26 cellular contexts compared by ENCODE assay signal in the genomic region with DNA sequence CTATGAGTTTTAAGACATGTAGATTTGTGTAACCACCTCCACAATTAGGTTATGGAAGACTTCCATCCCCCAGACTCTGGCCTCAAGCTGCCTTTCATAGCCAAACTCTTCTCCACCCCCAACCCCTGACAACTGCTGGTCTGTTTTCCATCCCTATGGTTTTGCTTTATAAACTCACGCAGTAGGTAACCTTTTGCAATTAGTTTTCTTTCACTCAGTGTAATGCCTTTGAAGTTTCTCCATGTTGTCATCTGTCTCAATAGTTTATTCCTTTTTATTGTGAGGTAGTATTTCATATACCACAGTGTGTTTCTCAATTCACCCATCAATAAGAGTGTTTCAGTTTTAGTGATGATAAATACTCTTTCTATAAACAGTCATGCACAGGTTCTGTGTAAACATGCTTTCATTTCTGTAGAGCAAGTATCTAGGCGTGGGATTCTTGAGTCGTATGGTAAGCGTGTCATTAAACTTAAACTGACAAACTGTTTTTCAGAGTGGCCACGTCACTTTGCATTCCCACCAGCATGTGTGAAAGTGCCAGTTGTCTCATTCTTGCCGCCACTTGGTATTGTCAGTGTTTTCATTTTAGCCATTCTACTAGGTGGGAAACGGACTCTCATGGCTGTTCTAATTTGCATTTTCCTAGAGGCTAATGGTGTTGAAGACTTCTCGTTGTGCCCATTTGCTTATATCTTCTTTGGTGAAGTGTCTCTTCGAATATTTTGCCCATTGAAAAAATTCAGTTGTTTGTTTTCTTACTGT. TPM values are rescaled to one million over a fixed set of nuclear protein-coding genes. Genes with fewer than 3 reads are reported as not detected.
DNase-seq lines count a peak whose midpoint lies in the region; ATAC-seq, FAIRE-seq and TF ChIP-seq lines count a peak whose summit lies in the region.
"Had no signal": no experiment of that assay in that cellular context is flagged by ENCODE, and none has a peak within 500 bp of the region (broad histone marks: within the 10 kb centered on the region; RNA-seq: fewer than 3 reads in every experiment).

No MANE protein-coding gene starts in this region.

- H3K4me3 Mint-ChIP-seq in activated CD4-positive, alpha-beta T cell treated with anti-CD3 and anti-CD28 coated beads for 36 hours = no peak overlapping the region
- H3K4me3 Mint-ChIP-seq: CD14-positive monocyte, H9, HFFc6 had no signal

- no peaks in the 10 kb centered on the region for H3K9me2 ChIP-seq in hepatocyte (replicated peaks; ENCODE audit: insufficient read depth)

- no peak for TF ChIP-seq RAD21 in K562 (CRISPR knock-in tag; conservative IDR thresholded peaks at IDR 0.05 in 1 of 2, IDR thresholded peaks at IDR 0.05 in 1 of 2)

- no peaks in the 10 kb centered on the region for H3K36me3 Mint-ChIP-seq in activated CD4-positive, alpha-beta T cell treated with anti-CD3 and anti-CD28 coated beads for 36 hours (ENCODE audit: low read depth)
- H3K36me3 Mint-ChIP-seq: CD14-positive monocyte had no signal

- H3K36me3 ChIP-seq in K562 (ENCODE audit: control insufficient read depth, insufficient read depth, low read length) = no peaks in the 10 kb centered on the region
- H3K36me3 ChIP-seq in hepatocyte (replicated peaks; ENCODE audit: insufficient read depth, low read depth) = no peaks in the 10 kb centered on the region

- H3K9me1 ChIP-seq in K562 (ENCODE audit: control insufficient read depth, insufficient read depth, low read length) = no peaks in the 10 kb centered on the region

- in situ Hi-C loops in K562 (cut with MboI) = no loop called here

- FAIRE-seq in K562 (lab: Jason Lieb, UNC) = no peak
- FAIRE-seq: HTR-8/SVneo had no signal

- H4K20me1 ChIP-seq in K562 (replicated peaks; ENCODE audit: control insufficient read depth, insufficient read depth, low read length) (no peaks in the 10 kb centered on the region), hepatocyte (ENCODE audit: insufficient read depth, poor library complexity, severe bottlenecking) (no peaks in the 10 kb centered on the region)

- H3K9me3 Mint-ChIP-seq in activated CD4-positive, alpha-beta T cell treated with anti-CD3 and anti-CD28 coated beads for 36 hours (ENCODE audit: low read depth) = no peaks in the 10 kb centered on the region

- TF ChIP-seq CTCF in GM12865 (IDR thresholded peaks at IDR 0.05; ENCODE audit: insufficient read depth, low read depth, low read length, missing control alignments) (no peak), K562 (IDR thresholded peaks at IDR 0.05 in 2 of 3, conservative IDR thresholded peaks at IDR 0.05 in 1 of 3; ENCODE audit: insufficient read depth in 2 of 3, low read depth in 1 of 3, low read length in 3 of 3) (no peak), hepatocyte (IDR thresholded peaks at IDR 0.05; ENCODE audit: poor library complexity) (no peak)

- intact Hi-C loops in activated CD4-positive, alpha-beta T cell treated with anti-CD3 and anti-CD28 coated beads for 36 hours (cut with DNase I, micrococcal nuclease) = no loop called here
- intact Hi-C loops in K562 (cut with micrococcal nuclease) = no loop called here

- WGBS in K562 (ENCODE audit: insufficient coverage, low coverage, missing lambda C conversion rate) = 0% methylated on average over 9 of the region's 9 CpGs
- 94% methylated on average over 9 of the region's 9 CpGs for WGBS in hepatocyte (ENCODE audit: low lambda C conversion rate, missing lambda C conversion rate)

- H3K4me1 ChIP-seq in K562 (replicated peaks in 1 of 2; ENCODE audit: control insufficient read depth in 2 of 2, insufficient read depth in 2 of 2, low read length in 2 of 2) (no peaks in the 10 kb centered on the region), hepatocyte (ENCODE audit: insufficient read depth) (peaks cover 3% of the 10 kb centered on the region)

- H3K27me3 Mint-ChIP-seq in activated CD4-positive, alpha-beta T cell treated with anti-CD3 and anti-CD28 coated beads for 36 hours = peaks cover 30% of the 10 kb centered on the region

- peak; percentile 68 for ATAC-seq in activated CD4-positive, alpha-beta T cell treated with anti-CD3 and anti-CD28 coated beads for 36 hours
- ATAC-seq in K562 = no peak
- ATAC-seq in stimulated activated naive CD8-positive, alpha-beta T cell treated with anti-CD3 and anti-CD28 coated beads, Interleukin-15, Interleukin-2, amounts not matched to agents 100 U/mL and 50 U/mL, for 24 hours = peak; percentile 36
- ATAC-seq: Panc1 had no signal

- POLR2A ChIA-PET in activated CD4-positive, alpha-beta T cell treated with anti-CD3 and anti-CD28 coated beads for 36 hours (lab: Charles Lee) = no interaction called here
- POLR2A ChIA-PET in K562 (lab: Yijun Ruan, JAX) = interaction anchor here (0.8 kb wide), 1 partner anchor 28 kb away, joined by 4 read pairs; no protein-coding TSS in a partner anchor

- H3K27ac Mint-ChIP-seq in activated CD4-positive, alpha-beta T cell treated with anti-CD3 and anti-CD28 coated beads for 36 hours = no peak overlapping the region
- H3K27ac Mint-ChIP-seq: H9, HFFc6 had no signal

- no peak overlapping the region for H3K27ac ChIP-seq in K562 (ENCODE audit: extremely low read depth, low read depth, low read length)
- H3K27ac ChIP-seq in hepatocyte = no peak overlapping the region
- H3K27ac ChIP-seq: GM23248 had no signal

- no peak for DNase-seq in activated CD4-positive, alpha-beta T cell treated with anti-CD3 and anti-CD28 coated beads for 36 hours
- no peak for DNase-seq in activated CD4-positive, alpha-beta T cell treated with anti-CD3 and anti-CD28 coated beads for 1 hour
- DNase-seq in GM12865 (ENCODE audit: low read depth) (peak; percentile 20), K562 (ENCODE audit: extremely low read depth in 1 of 4, low spot score in 3 of 4) (no peak), activated gamma-delta T cell treated with Interleukin-2 at 50 U/mL for 16 hours (no peak), hepatocyte (ENCODE audit: low spot score) (no peak)
- no peak for DNase-seq in stimulated activated naive CD8-positive, alpha-beta T cell treated with anti-CD3 and anti-CD28 coated beads, Interleukin-15, Interleukin-2, amounts not matched to agents 100 U/mL and 50 U/mL, for 24 hours
- DNase-seq: 8988T, AML-193, DMS53, EL, GF-D8, GM23248, H9, HFFc6, IMR-90, NCI-H1105, NCI-H146, NCI-H2029, NCI-H226, NCI-H510A treated with DMSO at 0.1 percent for 48 hours, NCI-H748 treated with DMSO at 0.1 percent for 48 hours, SIG-M5 had no signal

- CTCF ChIA-PET in activated CD4-positive, alpha-beta T cell treated with anti-CD3 and anti-CD28 coated beads for 36 hours (lab: Charles Lee) = no interaction called here
- CTCF ChIA-PET in K562 (lab: Yijun Ruan, JAX; ENCODE audit: low intra/inter-chr PET ratio) = no interaction called here

- H3K9me3 ChIP-seq in K562 (replicated peaks; ENCODE audit: control insufficient read depth, insufficient read depth, low read depth, low read length) (no peaks in the 10 kb centered on the region), hepatocyte (ENCODE audit: low read depth) (no peaks in the 10 kb centered on the region)

- TF ChIP-seq POLR2A in K562 (conservative IDR thresholded peaks at IDR 0.05) = no peak

- no TSS peak for BruUV-seq in K562 (replicated peaks; lab: Mats Ljungman, UMichigan)

- H3K27me3 ChIP-seq in K562 (ENCODE audit: control insufficient read depth in 2 of 2, insufficient read depth in 2 of 2, low read length in 2 of 2) (peaks cover 0 to 4% of the 10 kb centered on the region in 2 experiments; a peak in 1 of 5 replicates), hepatocyte (no peaks in the 10 kb centered on the region)

- H3K4me3 ChIP-seq in GM12865 (ENCODE audit: low read depth, low read length) = no peak overlapping the region
- H3K4me3 ChIP-seq in K562 = no peak overlapping the region
- H3K4me3 ChIP-seq in hepatocyte = no peak overlapping the region
- H3K4me3 ChIP-seq: GM23248 had no signal

- TF ChIP-seq EP300 in K562 (IDR thresholded peaks at IDR 0.05; ENCODE audit: low read length) = no peak

- H2AFZ ChIP-seq in K562 (ENCODE audit: low read depth, low read length) = no peak overlapping the region
- H2AFZ ChIP-seq in hepatocyte = no peak overlapping the region
- H2AFZ ChIP-seq: GM23248 had no signal

- H3K4me2 ChIP-seq in K562 (ENCODE audit: insufficient read depth, low read length) = no peak overlapping the region
- H3K4me2 ChIP-seq in hepatocyte = no peak overlapping the region

- H3K4me1 Mint-ChIP-seq in activated CD4-positive, alpha-beta T cell treated with anti-CD3 and anti-CD28 coated beads for 36 hours = no peaks in the 10 kb centered on the region

- H3K79me2 ChIP-seq in K562 (ENCODE audit: control insufficient read depth, insufficient read depth, low read length) = no peaks in the 10 kb centered on the region
- no peaks in the 10 kb centered on the region for H3K79me2 ChIP-seq in hepatocyte

- H3K9ac ChIP-seq in K562 (ENCODE audit: insufficient read depth in 1 of 2, low read depth in 2 of 2, low read length in 2 of 2) = no peak overlapping the region
- H3K9ac ChIP-seq: GM23248 had no signal

TF ChIP-seq in K562, 482 proteins besides CTCF, POLR2A, EP300 and RAD21:
- TF ChIP-seq HSF4 (CRISPR knock-in tag; IDR thresholded peaks at IDR 0.05; ENCODE audit: borderline replicate concordance) (no peak), ZFP36 (IDR thresholded peaks at IDR 0.05; ENCODE audit: low read depth, low read length, partially characterized antibody) (peak; percentile 55)
TF ChIP-seq in K562: peak in this region for 1.

RNA-seq across cellular contexts. Expression of a gene that starts 47.3 kb away (rescaled TPM):
- total RNA-seq in activated CD4-positive, alpha-beta T cell treated with anti-CD3 and anti-CD28 coated beads for 36 hours = not detected
- not detected in 2 replicates for total RNA-seq in K562 (2011; cell fraction: chromatin; rRNA removed; ENCODE audit: low replicate concordance)
- total RNA-seq in K562 (2011; cell fraction: nucleolus; rRNA removed) = not detected in 2 replicates
- total RNA-seq in K562 (2011; cell fraction: nucleoplasm; rRNA removed) = not detected in 2 replicates
- total RNA-seq in K562 (2014; rRNA removed) = not detected in 2 replicates
- not detected in 2 replicates for total RNA-seq in K562 (2014; rRNA removed; fragmentation: Illumina TruSeq; extraction: Trizol)
- total RNA-seq in K562 (2015; rRNA removed; fragmentation: Illumina TruSeq; extraction: Trizol) = not detected in 2 replicates
- 0.38 and 0.40 TPM in 2 replicates for total RNA-seq in K562 (2021)
- polyA plus RNA-seq in K562 (2011; rRNA removed) = not detected in 2 replicates
- not detected in 2 replicates for polyA plus RNA-seq in K562 (2011; cell fraction: cytosol; rRNA removed)
- polyA plus RNA-seq in K562 (2011; cell fraction: nucleus; rRNA removed) = not detected in 2 replicates
- polyA plus RNA-seq in K562 (2012) = not detected in 2 replicates
- polyA plus RNA-seq in K562 (2014; fragmentation: Illumina TruSeq; extraction: Trizol) = not detected in 2 replicates
- polyA plus RNA-seq in K562 (2014; fragmentation: Nextera tagmentation; extraction: Ambion mirVana) = not detected
- not detected in 2 replicates for polyA plus RNA-seq in K562 (2014; rRNA removed)
- polyA minus RNA-seq in K562 (2011; rRNA and poly(A)+ RNA removed) = not detected in 2 replicates
- polyA minus RNA-seq in K562 (2011; cell fraction: cytosol; rRNA and poly(A)+ RNA removed) = not detected in 2 replicates
- not detected in 2 replicates for polyA minus RNA-seq in K562 (2011; cell fraction: nucleus; rRNA and poly(A)+ RNA removed)
- total RNA-seq in hepatocyte = 11.7 and 20.5 TPM in 2 replicates
- 4.9 and 6.8 TPM in 2 replicates for polyA plus RNA-seq in hepatocyte
- polyA plus RNA-seq: CD14-positive monocyte had no signal
